1 cellular context compared by ENCODE assay signal in the genomic region with DNA sequence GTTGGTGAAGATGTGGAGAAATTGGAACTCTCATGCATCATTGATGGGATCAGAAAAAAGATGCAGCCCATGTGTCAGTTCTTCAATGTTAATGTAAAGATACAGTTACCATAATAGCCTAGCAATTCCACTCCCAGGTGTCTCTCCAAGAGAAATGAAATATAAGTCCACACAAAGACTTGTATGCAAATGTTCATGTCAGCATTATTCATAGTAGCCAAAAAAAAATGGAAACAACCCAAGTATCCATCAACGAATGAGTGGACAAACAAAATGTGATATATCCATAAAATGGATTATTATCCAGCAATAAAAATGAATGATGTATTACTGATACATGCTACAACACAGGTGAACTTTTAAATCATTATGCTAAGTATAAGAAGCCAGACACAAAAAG.
TF ChIP-seq lines count a peak whose summit lies in the region.

No MANE protein-coding gene starts in this region.

TF ChIP-seq in A549, 52 proteins besides CTCF, POLR2A, EP300 and RAD21 (continued from another document):
- TF ChIP-seq, protein P1, sequence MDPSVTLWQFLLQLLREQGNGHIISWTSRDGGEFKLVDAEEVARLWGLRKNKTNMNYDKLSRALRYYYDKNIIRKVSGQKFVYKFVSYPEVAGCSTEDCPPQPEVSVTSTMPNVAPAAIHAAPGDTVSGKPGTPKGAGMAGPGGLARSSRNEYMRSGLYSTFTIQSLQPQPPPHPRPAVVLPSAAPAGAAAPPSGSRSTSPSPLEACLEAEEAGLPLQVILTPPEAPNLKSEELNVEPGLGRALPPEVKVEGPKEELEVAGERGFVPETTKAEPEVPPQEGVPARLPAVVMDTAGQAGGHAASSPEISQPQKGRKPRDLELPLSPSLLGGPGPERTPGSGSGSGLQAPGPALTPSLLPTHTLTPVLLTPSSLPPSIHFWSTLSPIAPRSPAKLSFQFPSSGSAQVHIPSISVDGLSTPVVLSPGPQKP (IDR thresholded peaks at IDR 0.05; ENCODE audit: low read depth, low read length) = no peak
- TF ChIP-seq BHLHE40 (IDR thresholded peaks at IDR 0.05; ENCODE audit: low read depth, low read length) (no peak), HEYL (CRISPR knock-in tag; IDR thresholded peaks at IDR 0.05) (no peak)
